17 cellular contexts compared by ENCODE assay signal in the genomic region with DNA sequence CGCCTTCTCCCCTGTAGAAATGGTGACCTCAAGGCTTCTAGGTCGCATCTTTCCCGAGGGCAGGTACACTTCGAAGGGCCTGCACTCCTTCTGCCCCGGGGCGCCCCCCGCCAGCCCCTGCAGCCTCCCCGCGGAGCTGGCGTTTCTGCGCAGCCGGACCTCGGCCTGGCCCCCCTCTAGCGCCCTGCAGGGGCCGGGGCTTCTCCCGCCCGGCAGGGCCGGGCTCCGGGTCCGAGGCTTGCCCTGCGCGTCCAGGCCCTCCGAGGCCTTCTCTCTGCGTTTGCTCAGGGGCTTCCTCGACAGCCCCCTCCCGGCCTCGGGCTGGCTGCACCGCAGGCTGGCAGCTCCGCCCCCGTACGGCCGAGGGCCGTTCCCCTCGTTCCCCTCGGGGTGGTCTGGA. TPM values are rescaled to one million over a fixed set of nuclear protein-coding genes. Genes with fewer than 3 reads are reported as not detected.
DNase-seq lines count a peak whose midpoint lies in the region; ATAC-seq and TF ChIP-seq lines count a peak whose summit lies in the region.
"Had no signal": no experiment of that assay in that cellular context is flagged by ENCODE, and none has a peak within 500 bp of the region (broad histone marks: within the 10 kb centered on the region; RNA-seq: fewer than 3 reads in every experiment).

No MANE protein-coding gene starts in this region.

- TF ChIP-seq POLR2A in GM18505 (IDR thresholded peaks at IDR 0.05; ENCODE audit: borderline replicate concordance, extremely low read depth, insufficient read depth, insufficient read length): no peak

- TF ChIP-seq CTCF in neutrophil (IDR thresholded peaks at IDR 0.05): no peak

- DNase-seq in H7 (peak; percentile 50), mesenteric fat pad (ENCODE audit: low spot score) (peak; percentile 69)
- no peak for DNase-seq in stimulated activated CD4-positive, alpha-beta T cell treated with anti-CD3 and anti-CD28 coated beads, Interleukin-2, amount 100 ng/mL, for 48 hours
- no peak for DNase-seq in activated CD4-positive, alpha-beta T cell treated with anti-CD3 and anti-CD28 coated beads, Interleukin-2, amount 50 U/mL, for 48 hours
- DNase-seq: C1 segment of cervical spinal cord; Caco-2; CD4-positive, CD25-positive, alpha-beta regulatory T cell; CD8-positive, alpha-beta T cell; DMS153; DND-41; HFFc6 had no signal

- H3K4me3 ChIP-seq in H7 (ENCODE audit: insufficient read depth, low read depth, low read length) (no peak overlapping the region), neutrophil (ENCODE audit: low read depth in 1 of 2, low read length in 1 of 2) (peak overlapping the region; percentile 83 to 91)
- H3K4me3 ChIP-seq: GM23338, HAP-1 had no signal

- no peak for ATAC-seq in GM18505 (IDR thresholded peaks at IDR 0.05; ENCODE audit: unreplicated experiment)
- ATAC-seq: CD8-positive, alpha-beta T cell; GM23338 had no signal

- peak overlapping the region; percentile 97 for H3K27ac ChIP-seq in neutrophil

- H3K4me1 ChIP-seq in neutrophil (ENCODE audit: control insufficient read depth in 1 of 2, insufficient read depth in 1 of 2, low read depth in 1 of 2, low read length in 1 of 2): peaks cover 88 to 100% of the 10 kb centered on the region in 2 experiments
- H3K4me1 ChIP-seq: Caco-2, HAP-1 had no signal

- no peaks in the 10 kb centered on the region for H3K36me3 ChIP-seq in H7 (replicated peaks; ENCODE audit: control insufficient read depth, insufficient read depth, low read length)
- H3K36me3 ChIP-seq in neutrophil: peaks cover 52% of the 10 kb centered on the region
- H3K36me3 ChIP-seq: HAP-1 had no signal

- H3K27me3 ChIP-seq in H7 (ENCODE audit: control insufficient read depth, insufficient read depth, low read length) (no peaks in the 10 kb centered on the region), neutrophil (no peaks in the 10 kb centered on the region)

- no peaks in the 10 kb centered on the region for H3K9me3 ChIP-seq in neutrophil
- H3K9me3 ChIP-seq: Caco-2 had no signal

RNA-seq across cellular contexts. Expression of gene MEFV, which starts 2.1 kb away (rescaled TPM):
- 0.14 TPM in 1 of 2 replicates, not detected in the other for total RNA-seq in H7 (2014; rRNA removed; shearing (Covaris generic))
- 6.0 TPM for total RNA-seq in mesenteric fat pad
- total RNA-seq: A673; Caco-2; CD4-positive, CD25-positive, alpha-beta regulatory T cell; H4 had no signal

RNA-seq across cellular contexts. Expression of gene ZNF200, which starts 19.4 kb away (rescaled TPM):
- total RNA-seq in H7 (2014; rRNA removed; shearing (Covaris generic)): 9.1 and 13.1 TPM in 2 replicates
- 8.4 TPM for total RNA-seq in mesenteric fat pad

RNA-seq across cellular contexts. Expression of gene ZNF263, which starts 29.0 kb away (rescaled TPM):
- 32.4 and 47.5 TPM in 2 replicates for total RNA-seq in H7 (2014; rRNA removed; shearing (Covaris generic))
- 25.9 TPM for total RNA-seq in mesenteric fat pad

RNA-seq across cellular contexts. Expression of gene TIGD7, which starts 50.9 kb away (rescaled TPM):
- total RNA-seq in H7 (2014; rRNA removed; shearing (Covaris generic)): 2.1 and 5.5 TPM in 2 replicates
- 5.2 TPM for total RNA-seq in mesenteric fat pad

RNA-seq across cellular contexts. Expression of gene ZNF75A, which starts 51.0 kb away (rescaled TPM):
- total RNA-seq in H7 (2014; rRNA removed; shearing (Covaris generic)): 12.1 and 14.9 TPM in 2 replicates
- 17.9 TPM for total RNA-seq in mesenteric fat pad

Comparison
In these comparisons a context has a peak if more than half of its experiments do, and no peak if none do; other contexts are left out.
1. DNase-seq: peak in H7 (single experiment) and mesenteric fat pad (single experiment); none in stimulated activated CD4-positive, alpha-beta T cell treated with anti-CD3 and anti-CD28 coated beads, Interleukin-2, amount 100 ng/mL, for 48 hours (0 of 2) and activated CD4-positive, alpha-beta T cell treated with anti-CD3 and anti-CD28 coated beads, Interleukin-2, amount 50 U/mL, for 48 hours (0 of 2).